In the genomic region with DNA sequence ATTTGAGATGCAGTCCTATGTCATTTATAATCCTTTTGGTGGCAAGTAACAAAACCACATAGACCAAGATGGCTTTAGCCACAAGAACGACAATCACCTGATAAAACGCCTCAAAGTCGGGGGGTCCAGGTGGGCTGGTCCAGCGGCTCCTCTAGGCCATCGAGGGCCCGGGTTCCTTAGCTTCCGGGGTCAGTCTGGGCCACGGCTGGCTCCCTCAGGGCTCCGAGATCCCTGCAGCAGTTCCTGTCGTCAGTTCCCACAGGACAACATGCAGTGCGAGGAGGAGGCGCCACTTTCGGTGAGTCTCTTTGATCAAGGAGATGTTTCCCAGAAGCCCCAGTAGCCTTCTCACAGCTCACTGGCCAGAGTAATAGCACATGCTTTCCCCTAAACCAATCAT, we compare ENCODE assay signal across 22 cellular contexts.
"Had no signal": no experiment of that assay in that cellular context is flagged by ENCODE, and none has a peak within 500 bp of the region (broad histone marks: within the 10 kb centered on the region; RNA-seq: fewer than 3 reads in every experiment).

No MANE protein-coding gene starts in this region.

- H3K27me3 ChIP-seq: hepatocyte, left lung had no signal

- H3K4me1 Mint-ChIP-seq: immature natural killer cell, memory B cell, mesothelial cell of epicardium had no signal

- H3K4me1 ChIP-seq: left lung, left ventricle myocardium inferior, lower lobe of right lung had no signal

- H3K36me3 Mint-ChIP-seq: immature natural killer cell, memory B cell, mesothelial cell of epicardium had no signal

- H3K27ac ChIP-seq: hepatocyte, left lung, left ventricle myocardium inferior, lower lobe of right lung had no signal

- DNase-seq: hippocampal formation, hypothalamus, immature natural killer cell, islet precursor cell, kidney, kidney glomerular epithelial cell, left cardiac atrium, left colon, left ventricle myocardium inferior, left ventricle myocardium superior, lower lobe of right lung, mammary epithelial cell, mesenchymal stem cell, mesendoderm, midbrain, mucosa of descending colon had no signal

- ATAC-seq: left cardiac atrium, left colon, left lobe of liver, left lung, left ventricle myocardium superior, lower lobe of right lung, mucosa of descending colon had no signal

- H3K9me3 Mint-ChIP-seq: memory B cell, mesothelial cell of epicardium had no signal

- H3K9me3 ChIP-seq: left lung, left ventricle myocardium inferior, lower lobe of right lung, mucosa of descending colon had no signal

- H3K27ac Mint-ChIP-seq: immature natural killer cell, memory B cell, mesothelial cell of epicardium had no signal

- H3K4me3 Mint-ChIP-seq: immature natural killer cell, memory B cell, mesothelial cell of epicardium had no signal

- H3K4me3 ChIP-seq: hepatocyte, left lung, left ventricle myocardium inferior, lower lobe of right lung, lung, mucosa of descending colon had no signal

- H3K36me3 ChIP-seq: left lung, left ventricle myocardium inferior, lower lobe of right lung had no signal
